Comparison of ENCODE assay signal across 17 cellular contexts in the genomic region with DNA sequence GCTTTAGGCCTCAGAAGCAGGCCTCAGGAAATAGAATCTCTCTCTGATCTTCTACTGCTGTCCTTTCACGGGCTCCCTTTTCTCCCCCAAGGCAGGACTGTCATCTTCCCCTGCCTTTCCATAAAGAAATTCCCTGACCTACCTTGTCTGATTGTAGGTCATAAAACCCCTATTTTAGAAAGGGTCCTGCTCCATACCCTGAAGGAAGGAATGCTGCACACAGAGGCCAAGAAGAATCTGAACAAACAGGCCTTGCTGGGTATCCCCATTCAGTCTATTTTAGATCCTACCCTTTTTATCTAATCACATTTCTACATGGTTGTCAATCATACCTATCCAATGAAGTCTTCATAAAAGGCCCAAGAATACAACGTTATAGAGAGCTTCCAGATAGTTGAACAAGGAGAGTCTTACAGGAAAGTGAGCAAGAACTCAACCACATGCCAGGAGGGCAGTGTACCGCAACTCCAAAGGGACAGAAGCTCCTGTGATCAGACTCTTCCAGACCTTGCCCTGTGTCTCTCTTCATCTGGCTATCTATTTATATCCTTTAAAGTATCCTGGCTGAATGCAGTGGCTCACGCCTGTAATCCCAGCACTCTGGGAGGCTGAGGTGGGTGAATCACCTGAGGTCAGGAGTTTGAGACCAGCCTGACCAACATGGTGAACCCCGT.
"Had no signal": no experiment of that assay in that cellular context is flagged by ENCODE, and none has a peak within 500 bp of the region (broad histone marks: within the 10 kb centered on the region; RNA-seq: fewer than 3 reads in every experiment).

No MANE protein-coding gene starts in this region.

- H3K27ac ChIP-seq: adrenal gland, left lung, neural progenitor cell, right atrium auricular region, tibial artery, uterus had no signal

- H3K4me3 Mint-ChIP-seq: activated CD4-positive, alpha-beta T cell treated with anti-CD3 and anti-CD28 coated beads for 36 hours; activated naive CD4-positive, alpha-beta T cell treated with anti-CD3 and anti-CD28 coated beads, Interleukin-2, amount 50 U/mL, for 24 hours; dendritic cell treated with granulocyte-macrophage colony-stimulating factor and Interleukin-4, amounts not matched to agents 40 ng/mL and 50 ng/mL, for 4 days; neural progenitor cell; T-helper 2 cell treated with Interferon-gamma antibody and Interleukin-4, amounts not matched to agents 5 μg/mL and 100 μg/mL, for 36 hours; WTC11 had no signal

- H3K9me3 Mint-ChIP-seq: activated naive CD4-positive, alpha-beta T cell treated with anti-CD3 and anti-CD28 coated beads, Interleukin-2, amount 50 U/mL, for 24 hours; dendritic cell treated with granulocyte-macrophage colony-stimulating factor and Interleukin-4, amounts not matched to agents 40 ng/mL and 50 ng/mL, for 4 days; T-helper 2 cell treated with Interferon-gamma antibody and Interleukin-4, amounts not matched to agents 5 μg/mL and 100 μg/mL, for 36 hours; WTC11 had no signal

- H3K4me2 ChIP-seq: neural progenitor cell had no signal

- DNase-seq: activated CD4-positive, alpha-beta T cell treated with anti-CD3 and anti-CD28 coated beads for 36 hours; activated CD4-positive, alpha-beta T cell treated with anti-CD3 and anti-CD28 coated beads, Interleukin-2, amount 50 U/mL, for 48 hours; activated gamma-delta T cell; adrenal gland; effector CD8-positive, alpha-beta T cell; left lung; stimulated activated CD4-positive, alpha-beta T cell treated with anti-CD3 and anti-CD28 coated beads, Interleukin-2, amount 100 ng/mL, for 24 hours; stimulated activated naive CD4-positive, alpha-beta T cell treated with Interleukin-2 at 50 U/mL for 16 hours; uterus had no signal

- H3K9me3 ChIP-seq: adrenal gland, left lung, right atrium auricular region, tibial artery, uterus had no signal

- H3K27me3 ChIP-seq: adrenal gland, left lung, neural progenitor cell, right atrium auricular region, tibial artery, uterus had no signal

- H3K4me1 ChIP-seq: adrenal gland, left lung, neural progenitor cell, right atrium auricular region, tibial artery, uterus had no signal

- H3K27me3 Mint-ChIP-seq: activated CD4-positive, alpha-beta T cell treated with anti-CD3 and anti-CD28 coated beads for 36 hours; activated naive CD4-positive, alpha-beta T cell treated with anti-CD3 and anti-CD28 coated beads, Interleukin-2, amount 50 U/mL, for 24 hours; dendritic cell treated with granulocyte-macrophage colony-stimulating factor and Interleukin-4, amounts not matched to agents 40 ng/mL and 50 ng/mL, for 4 days; progenitor cell of endocrine pancreas had no signal

- H3K4me1 Mint-ChIP-seq: activated CD4-positive, alpha-beta T cell treated with anti-CD3 and anti-CD28 coated beads for 36 hours had no signal

- H2AFZ ChIP-seq: neural progenitor cell had no signal

- ATAC-seq: activated CD4-positive, alpha-beta T cell treated with anti-CD3 and anti-CD28 coated beads for 36 hours; left lung; WTC11 had no signal

- H3K27ac Mint-ChIP-seq: activated CD4-positive, alpha-beta T cell treated with anti-CD3 and anti-CD28 coated beads for 36 hours; activated naive CD4-positive, alpha-beta T cell treated with anti-CD3 and anti-CD28 coated beads, Interleukin-2, amount 50 U/mL, for 24 hours; dendritic cell treated with granulocyte-macrophage colony-stimulating factor and Interleukin-4, amounts not matched to agents 40 ng/mL and 50 ng/mL, for 4 days; neural progenitor cell; progenitor cell of endocrine pancreas; T-helper 2 cell treated with Interferon-gamma antibody and Interleukin-4, amounts not matched to agents 5 μg/mL and 100 μg/mL, for 36 hours; WTC11 had no signal

- H3K36me3 ChIP-seq: adrenal gland, left lung, neural progenitor cell, right atrium auricular region, tibial artery, uterus had no signal

- H3K36me3 Mint-ChIP-seq: activated naive CD4-positive, alpha-beta T cell treated with anti-CD3 and anti-CD28 coated beads, Interleukin-2, amount 50 U/mL, for 24 hours; neural progenitor cell; WTC11 had no signal

- H3K4me3 ChIP-seq: adrenal gland, left lung, neural progenitor cell, right atrium auricular region, tibial artery, uterus had no signal
